ENCODE assay signal across 32 cellular contexts in genomic region chr5:152412129-152412528, GRCh38. TPM values are rescaled to one million over a fixed set of nuclear protein-coding genes. Genes with fewer than 3 reads are reported as not detected.
"Had no signal": no experiment of that assay in that cellular context is flagged by ENCODE, and none has a peak within 500 bp of the region (broad histone marks: within the 10 kb centered on the region; RNA-seq: fewer than 3 reads in every experiment).

No MANE protein-coding gene starts in this region.

- H3K27me3 ChIP-seq: brain microvascular endothelial cell, esophagus muscularis mucosa, foreskin keratinocyte, gastrocnemius medialis had no signal

- DNase-seq: activated CD4-positive, alpha-beta T cell treated with anti-CD3 and anti-CD28 coated beads for 1 hour; activated CD4-positive, alpha-beta T cell treated with anti-CD3 and anti-CD28 coated beads for 4 hours; activated CD4-positive, alpha-beta T cell treated with anti-CD3 and anti-CD28 coated beads, Interleukin-2, amount 10 ng/mL, durations not matched to agents 7 days and 5 days; activated CD4-positive, alpha-beta T cell treated with anti-CD3 and anti-CD28 coated beads, Interleukin-2, amount 50 U/mL, for 4 hours; activated CD8-positive, alpha-beta memory T cell treated with anti-CD3 and anti-CD28 coated beads for 24 hours; activated CD8-positive, alpha-beta T cell treated with anti-CD3 and anti-CD28 coated beads for 36 hours; activated effector memory CD4-positive, alpha-beta T cell treated with Interleukin-2 at 50 U/mL for 16 hours; activated gamma-delta T cell treated with Interleukin-2 at 50 U/mL for 16 hours; activated naive CD4-positive, alpha-beta T cell treated with anti-CD3 and anti-CD28 coated beads, Interleukin-2, amount 50 U/mL, for 16 hours; activated naive CD4-positive, alpha-beta T cell treated with Interleukin-2 at 50 U/mL for 16 hours; activated T-cell treated with anti-CD3 and anti-CD28 coated beads, Interleukin-2, amount 50 U/mL, for 4 hours; amniotic stem cell; anterior cingulate cortex; brain microvascular endothelial cell; effector CD4-positive, alpha-beta T cell; effector memory CD8-positive, alpha-beta T cell; erythroblast; foreskin keratinocyte; gastrocnemius medialis; glutamatergic neuron; T-helper 2 cell had no signal

- H3K9me3 ChIP-seq: gastrocnemius medialis had no signal

- H3K4me3 ChIP-seq: coronary artery, esophagus muscularis mucosa, gastrocnemius medialis had no signal

- ATAC-seq: activated CD8-positive, alpha-beta T cell treated with anti-CD3 and anti-CD28 coated beads for 36 hours; activated T-cell treated with anti-CD3 and anti-CD28 coated beads, Interleukin-2, amount 50 U/mL, for 4 hours; activated T-helper 17 cell treated with anti-CD3 and anti-CD28 coated beads, Interleukin-2, amount 50 U/mL, for 72 hours; effector memory CD8-positive, alpha-beta T cell; foreskin keratinocyte; gastrocnemius medialis had no signal

- H3K9me3 Mint-ChIP-seq: activated CD4-positive, alpha-beta T cell treated with anti-CD3 and anti-CD28 coated beads, Interleukin-2, amount 10 ng/mL, durations not matched to agents 7 days and 5 days; activated T-cell treated with anti-CD3 and anti-CD28 coated beads, Interleukin-2, amount 50 U/mL, for 4 hours; activated T-helper 17 cell treated with anti-CD3 and anti-CD28 coated beads, Interleukin-2, amount 50 U/mL, for 72 hours; central memory CD8-positive, alpha-beta T cell; dendritic cell treated with granulocyte-macrophage colony-stimulating factor and Interleukin-4, amounts not matched to agents 40 ng/mL and 50 ng/mL, for 4 days; effector memory CD8-positive, alpha-beta T cell had no signal

- H3K4me3 Mint-ChIP-seq: activated CD4-positive, alpha-beta T cell treated with anti-CD3 and anti-CD28 coated beads, Interleukin-2, amount 10 ng/mL, durations not matched to agents 7 days and 5 days; activated CD8-positive, alpha-beta T cell treated with anti-CD3 and anti-CD28 coated beads for 36 hours; activated naive CD8-positive, alpha-beta T cell; activated T-cell treated with anti-CD3 and anti-CD28 coated beads, Interleukin-2, amount 50 U/mL, for 4 hours; activated T-helper 17 cell treated with anti-CD3 and anti-CD28 coated beads, Interleukin-2, amount 50 U/mL, for 72 hours; central memory CD8-positive, alpha-beta T cell; dendritic cell treated with granulocyte-macrophage colony-stimulating factor and Interleukin-4, amounts not matched to agents 40 ng/mL and 50 ng/mL, for 4 days; effector memory CD8-positive, alpha-beta T cell had no signal

- H3K36me3 Mint-ChIP-seq: activated naive CD8-positive, alpha-beta T cell had no signal

- H3K27ac ChIP-seq: brain microvascular endothelial cell, coronary artery, esophagus muscularis mucosa, foreskin keratinocyte, gastrocnemius medialis had no signal

- H3K27ac Mint-ChIP-seq: activated CD4-positive, alpha-beta T cell treated with anti-CD3 and anti-CD28 coated beads, Interleukin-2, amount 10 ng/mL, durations not matched to agents 7 days and 5 days; activated CD8-positive, alpha-beta T cell treated with anti-CD3 and anti-CD28 coated beads for 36 hours; activated naive CD8-positive, alpha-beta T cell; activated T-helper 17 cell treated with anti-CD3 and anti-CD28 coated beads, Interleukin-2, amount 50 U/mL, for 72 hours; dendritic cell treated with granulocyte-macrophage colony-stimulating factor and Interleukin-4, amounts not matched to agents 40 ng/mL and 50 ng/mL, for 4 days; effector memory CD8-positive, alpha-beta T cell had no signal

- H3K4me1 ChIP-seq: foreskin keratinocyte, gastrocnemius medialis had no signal

- H3K36me3 ChIP-seq: brain microvascular endothelial cell, esophagus muscularis mucosa, gastrocnemius medialis had no signal

- H3K27me3 Mint-ChIP-seq: activated CD4-positive, alpha-beta T cell treated with anti-CD3 and anti-CD28 coated beads, Interleukin-2, amount 10 ng/mL, durations not matched to agents 7 days and 5 days; dendritic cell treated with granulocyte-macrophage colony-stimulating factor and Interleukin-4, amounts not matched to agents 40 ng/mL and 50 ng/mL, for 4 days had no signal

- H3K4me1 Mint-ChIP-seq: activated CD4-positive, alpha-beta T cell treated with anti-CD3 and anti-CD28 coated beads, Interleukin-2, amount 10 ng/mL, durations not matched to agents 7 days and 5 days; activated T-helper 17 cell treated with anti-CD3 and anti-CD28 coated beads, Interleukin-2, amount 50 U/mL, for 72 hours; central memory CD8-positive, alpha-beta T cell had no signal

RNA-seq across cellular contexts. Expression of gene NMUR2, which starts 7.0 kb away (rescaled TPM):
- total RNA-seq: activated CD4-positive, alpha-beta T cell treated with anti-CD3 and anti-CD28 coated beads, Interleukin-2, amount 10 ng/mL, durations not matched to agents 7 days and 5 days; activated CD8-positive, alpha-beta T cell treated with anti-CD3 and anti-CD28 coated beads for 36 hours; activated T-cell treated with anti-CD3 and anti-CD28 coated beads, Interleukin-2, amount 50 U/mL, for 4 hours; activated T-helper 17 cell treated with anti-CD3 and anti-CD28 coated beads, Interleukin-2, amount 50 U/mL, for 72 hours; astrocyte; bronchial epithelial cell; cardiac septum; cerebellum; esophagus muscularis mucosa; foreskin keratinocyte; gastrocnemius medialis; T-helper 1 cell treated with Interleukin-12 subunit alpha and Interleukin-12 subunit beta and Interleukin-4 antibody, amounts not matched to agents 30 ng/mL and 1 ng/mL, for 36 hours had no signal
- polyA plus RNA-seq: foreskin keratinocyte had no signal
